32 cellular contexts compared by ENCODE assay signal in the genomic region with DNA sequence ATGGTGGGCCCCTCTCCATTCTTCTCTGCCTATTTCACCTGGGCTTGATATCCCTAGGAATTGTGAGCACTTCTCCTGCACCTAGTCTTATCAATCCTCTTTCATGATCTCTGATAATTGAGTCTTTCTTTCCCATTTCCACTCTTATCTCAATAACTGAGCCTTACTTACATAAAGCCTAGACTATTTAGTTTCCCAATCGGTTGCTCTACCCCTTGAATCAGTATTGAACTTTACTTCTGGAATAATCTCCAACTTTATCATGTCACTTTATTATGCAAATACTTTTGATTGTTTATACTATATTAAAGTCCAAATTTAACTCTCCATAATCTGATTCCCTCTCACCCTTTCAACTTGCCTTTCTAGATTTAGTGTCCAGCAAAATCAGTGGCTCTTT.
"Had no signal": no experiment of that assay in that cellular context is flagged by ENCODE, and none has a peak within 500 bp of the region (broad histone marks: within the 10 kb centered on the region; RNA-seq: fewer than 3 reads in every experiment).

No MANE protein-coding gene starts in this region.

- H3K27ac Mint-ChIP-seq: activated B cell treated with CpG ODN at 0.5 μM for 24 hours; activated CD8-positive, alpha-beta T cell treated with anti-CD3 and anti-CD28 coated beads for 36 hours; activated naive CD4-positive, alpha-beta T cell treated with anti-CD3 and anti-CD28 coated beads for 36 hours; activated naive CD8-positive, alpha-beta T cell treated with anti-CD3 and anti-CD28 coated beads for 36 hours; activated naive CD8-positive, alpha-beta T cell treated with anti-CD3 and anti-CD28 coated beads, Interleukin-2, amount 50 U/mL, for 24 hours; activated T-helper 17 cell treated with anti-CD3 and anti-CD28 coated beads, Interleukin-2, amount 50 U/mL, for 72 hours; T-helper 1 cell treated with Interleukin-12 subunit alpha and Interleukin-12 subunit beta and Interleukin-4 antibody, amounts not matched to agents 30 μg/mL and 1 μg/mL, for 36 hours; T-helper 2 cell treated with Interferon-gamma antibody and Interleukin-4, amounts not matched to agents 5 μg/mL and 100 μg/mL, for 36 hours had no signal

- H3K4me1 ChIP-seq: body of pancreas had no signal

- H3K9me3 Mint-ChIP-seq: activated B cell treated with CpG ODN at 0.5 μM for 24 hours; activated naive CD4-positive, alpha-beta T cell treated with anti-CD3 and anti-CD28 coated beads for 36 hours; activated naive CD4-positive, alpha-beta T cell treated with anti-CD3 and anti-CD28 coated beads, Interleukin-2, amount 50 U/mL, for 24 hours; activated naive CD8-positive, alpha-beta T cell treated with anti-CD3 and anti-CD28 coated beads, Interleukin-2, amount 50 U/mL, for 24 hours; activated T-cell treated with anti-CD3 and anti-CD28 coated beads, Interleukin-2, amount 50 U/mL, for 4 hours; activated T-helper 17 cell treated with anti-CD3 and anti-CD28 coated beads, Interleukin-2, amount 50 U/mL, for 72 hours; effector memory CD8-positive, alpha-beta T cell; T-cell; T-helper 1 cell treated with Interleukin-12 subunit alpha and Interleukin-12 subunit beta and Interleukin-4 antibody, amounts not matched to agents 30 μg/mL and 1 μg/mL, for 36 hours; T-helper 2 cell treated with Interferon-gamma antibody and Interleukin-4, amounts not matched to agents 5 μg/mL and 100 μg/mL, for 36 hours had no signal

- ATAC-seq: activated CD4-positive, CD25-positive, alpha-beta regulatory T cell treated with anti-CD3 and anti-CD28 coated beads, Interleukin-2, amount 50 U/mL, for 24 hours; activated CD8-positive, alpha-beta T cell treated with anti-CD3 and anti-CD28 coated beads for 36 hours; activated naive CD8-positive, alpha-beta T cell treated with anti-CD3 and anti-CD28 coated beads, Interleukin-2, amount 50 U/mL, for 24 hours; activated T-cell treated with anti-CD3 and anti-CD28 coated beads, Interleukin-2, amount 50 U/mL, for 4 hours; activated T-helper 17 cell treated with anti-CD3 and anti-CD28 coated beads, Interleukin-2, amount 50 U/mL, for 72 hours; body of pancreas; effector memory CD8-positive, alpha-beta T cell; gastroesophageal sphincter; T-cell had no signal

- H3K9me3 ChIP-seq: adrenal gland, body of pancreas, esophagus squamous epithelium, gastroesophageal sphincter had no signal

- H3K4me3 Mint-ChIP-seq: activated B cell treated with CpG ODN at 0.5 μM for 24 hours; activated CD8-positive, alpha-beta T cell treated with anti-CD3 and anti-CD28 coated beads for 36 hours; activated naive CD4-positive, alpha-beta T cell treated with anti-CD3 and anti-CD28 coated beads for 36 hours; activated naive CD4-positive, alpha-beta T cell treated with anti-CD3 and anti-CD28 coated beads, Interleukin-2, amount 50 U/mL, for 24 hours; activated naive CD8-positive, alpha-beta T cell treated with anti-CD3 and anti-CD28 coated beads for 36 hours; activated naive CD8-positive, alpha-beta T cell treated with anti-CD3 and anti-CD28 coated beads, Interleukin-2, amount 50 U/mL, for 24 hours; activated T-cell treated with anti-CD3 and anti-CD28 coated beads, Interleukin-2, amount 50 U/mL, for 4 hours; activated T-helper 17 cell treated with anti-CD3 and anti-CD28 coated beads, Interleukin-2, amount 50 U/mL, for 72 hours; effector memory CD8-positive, alpha-beta T cell; T-cell; T-helper 1 cell treated with Interleukin-12 subunit alpha and Interleukin-12 subunit beta and Interleukin-4 antibody, amounts not matched to agents 30 μg/mL and 1 μg/mL, for 36 hours; T-helper 2 cell treated with Interferon-gamma antibody and Interleukin-4, amounts not matched to agents 5 μg/mL and 100 μg/mL, for 36 hours had no signal

- DNase-seq: activated B cell treated with CpG ODN at 0.5 μM for 24 hours; activated CD4-positive, alpha-beta T cell treated with anti-CD3 and anti-CD28 coated beads for 48 hours; activated CD4-positive, alpha-beta T cell treated with anti-CD3 and anti-CD28 coated beads, Interleukin-2, amount 50 U/mL, for 1 hour; activated CD4-positive, alpha-beta T cell treated with anti-CD3 and anti-CD28 coated beads, Interleukin-2, amount 50 U/mL, for 48 hours; activated CD8-positive, alpha-beta memory T cell treated with anti-CD3 and anti-CD28 coated beads for 24 hours; activated CD8-positive, alpha-beta T cell treated with anti-CD3 and anti-CD28 coated beads for 36 hours; activated effector memory CD4-positive, alpha-beta T cell treated with Interleukin-2 at 50 U/mL for 16 hours; activated gamma-delta T cell treated with Interleukin-2 at 50 U/mL for 16 hours; activated naive CD4-positive, alpha-beta T cell treated with anti-CD3 and anti-CD28 coated beads for 36 hours; activated naive CD8-positive, alpha-beta T cell treated with anti-CD3 and anti-CD28 coated beads for 36 hours; activated naive CD8-positive, alpha-beta T cell treated with anti-CD3 and anti-CD28 coated beads, Interleukin-2, amount 50 U/mL, for 24 hours; activated T-cell treated with anti-CD3 and anti-CD28 coated beads, Interleukin-2, amount 50 U/mL, for 4 hours; adrenal gland; aorta; body of pancreas; caudate nucleus; cortex of kidney; dermis blood vessel endothelial cell; effector CD4-positive, alpha-beta T cell; effector memory CD8-positive, alpha-beta T cell; esophagus squamous epithelium; foreskin melanocyte; T-cell; T1000; WERI-Rb-1 had no signal

- H3K27me3 ChIP-seq: adrenal gland, body of pancreas, esophagus squamous epithelium, gastroesophageal sphincter had no signal

- H3K27ac ChIP-seq: adrenal gland, body of pancreas, epithelial cell of prostate, esophagus squamous epithelium, gastroesophageal sphincter, WERI-Rb-1 had no signal

- H3K27me3 Mint-ChIP-seq: activated B cell treated with CpG ODN at 0.5 μM for 24 hours; activated CD8-positive, alpha-beta T cell treated with anti-CD3 and anti-CD28 coated beads for 36 hours; activated naive CD4-positive, alpha-beta T cell treated with anti-CD3 and anti-CD28 coated beads, Interleukin-2, amount 50 U/mL, for 24 hours; activated naive CD8-positive, alpha-beta T cell treated with anti-CD3 and anti-CD28 coated beads for 36 hours; activated naive CD8-positive, alpha-beta T cell treated with anti-CD3 and anti-CD28 coated beads, Interleukin-2, amount 50 U/mL, for 24 hours; activated T-helper 17 cell treated with anti-CD3 and anti-CD28 coated beads, Interleukin-2, amount 50 U/mL, for 72 hours; effector memory CD8-positive, alpha-beta T cell; T-cell had no signal

- H3K4me3 ChIP-seq: adrenal gland, body of pancreas, esophagus squamous epithelium, gastroesophageal sphincter had no signal

- H3K36me3 Mint-ChIP-seq: activated naive CD4-positive, alpha-beta T cell treated with anti-CD3 and anti-CD28 coated beads, Interleukin-2, amount 50 U/mL, for 24 hours; T-cell had no signal

- H3K36me3 ChIP-seq: adrenal gland, esophagus squamous epithelium, gastroesophageal sphincter, WERI-Rb-1 had no signal
